18 cellular contexts compared by ENCODE assay signal in the genomic region with DNA sequence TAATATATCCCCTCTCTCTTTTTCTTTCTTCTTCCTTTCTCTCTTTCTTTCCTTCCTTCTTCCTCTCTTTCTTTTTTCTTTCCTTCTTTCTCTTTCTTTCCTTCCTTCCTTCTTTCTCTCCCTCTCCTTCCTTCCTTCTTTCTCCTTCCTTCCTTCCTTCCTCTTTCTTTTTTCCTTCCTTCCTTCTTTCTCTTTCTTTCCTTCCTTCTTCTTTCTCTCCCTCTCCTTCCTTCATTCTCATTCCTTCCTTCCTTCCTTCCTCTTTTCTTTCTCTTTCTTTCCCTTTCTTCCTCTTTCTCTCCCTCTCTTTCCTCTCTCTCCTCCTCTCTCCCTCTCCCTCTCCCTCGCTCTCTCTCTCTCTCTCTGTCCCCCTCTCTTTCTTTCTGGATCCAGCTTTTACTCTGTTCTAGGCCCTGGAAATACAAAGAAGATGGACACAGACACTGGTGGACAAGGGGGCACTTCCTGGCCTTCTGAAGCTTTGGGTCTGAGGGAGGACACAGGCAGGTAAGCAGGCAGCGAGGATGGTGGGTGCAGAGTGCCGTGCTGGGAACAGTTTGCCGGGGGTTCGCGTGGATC. TPM values are rescaled to one million over a fixed set of nuclear protein-coding genes. Genes with fewer than 3 reads are reported as not detected.
DNase-seq lines count a peak whose midpoint lies in the region; ATAC-seq, FAIRE-seq and TF ChIP-seq lines count a peak whose summit lies in the region.
"Had no signal": no experiment of that assay in that cellular context is flagged by ENCODE, and none has a peak within 500 bp of the region (broad histone marks: within the 10 kb centered on the region; RNA-seq: fewer than 3 reads in every experiment).

No MANE protein-coding gene starts in this region.

- H3K4me3 Mint-ChIP-seq in nephron progenitor cell: no peak overlapping the region
- H3K4me3 Mint-ChIP-seq in stimulated activated naive B cell treated with anti-CD40 and anti-IgM and Interleukin-4, amounts not matched to agents 10 μg/mL and 1 μg/mL and 100 μg/mL, for 72 hours: no peak overlapping the region
- H3K4me3 Mint-ChIP-seq: CD4-positive, CD25-positive, alpha-beta regulatory T cell; HFFc6 had no signal

- no peak overlapping the region for H2AFZ ChIP-seq in KMS-11 (ENCODE audit: low read depth)

- H3K4me1 ChIP-seq in KMS-11 (ENCODE audit: low read depth, poor library complexity, severe bottlenecking) (peaks cover 14% of the 10 kb centered on the region), pancreas (no peaks in the 10 kb centered on the region)

- peaks cover 32% of the 10 kb centered on the region for H3K27me3 Mint-ChIP-seq in nephron progenitor cell (ENCODE audit: low read depth, poor library complexity)
- H3K27me3 Mint-ChIP-seq in stimulated activated naive B cell treated with anti-CD40 and anti-IgM and Interleukin-4, amounts not matched to agents 10 μg/mL and 1 μg/mL and 100 μg/mL, for 72 hours: peaks cover 46 to 50% of the 10 kb centered on the region in 2 donors

- peaks cover 37% of the 10 kb centered on the region for H3K4me1 Mint-ChIP-seq in nephron progenitor cell
- H3K4me1 Mint-ChIP-seq in stimulated activated naive B cell treated with anti-CD40 and anti-IgM and Interleukin-4, amounts not matched to agents 10 μg/mL and 1 μg/mL and 100 μg/mL, for 72 hours: peaks cover 6 to 15% of the 10 kb centered on the region in 2 donors

- intact Hi-C loops in pancreas (cut with DNase I): no loop called here

- no peak for TF ChIP-seq CTCF in KMS-11 (conservative IDR thresholded peaks at IDR 0.05; ENCODE audit: low read depth, low read length)
- TF ChIP-seq CTCF in nephron progenitor cell (IDR thresholded peaks at IDR 0.05): no peak
- TF ChIP-seq CTCF in pancreas (IDR thresholded peaks at IDR 0.05): no peak

- H3K27ac ChIP-seq in KMS-11 (no peak overlapping the region), caudate nucleus (ENCODE audit: low read depth, low read length) (peak overlapping the region; percentile 26), pancreas (no peak overlapping the region)
- H3K27ac ChIP-seq: A549 had no signal

- H3K27me3 ChIP-seq in KMS-11 (ENCODE audit: insufficient read depth, low read depth) (peaks cover 19% of the 10 kb centered on the region), pancreas (no peaks in the 10 kb centered on the region)
- H3K27me3 ChIP-seq: BE2C had no signal

- H3K9me3 ChIP-seq in pancreas: no peaks in the 10 kb centered on the region
- H3K9me3 ChIP-seq: A549, BE2C, HAP-1 had no signal

- H3K4me2 ChIP-seq in KMS-11: peak overlapping the region; percentile 13; the same call in 1 of the 2 replicates
- H3K4me2 ChIP-seq: A549 had no signal

- no peak overlapping the region for H3K4me3 ChIP-seq in KMS-11 (IDR thresholded peaks at IDR 0.05; ENCODE audit: insufficient read depth, low read depth, low read length)
- no peak overlapping the region for H3K4me3 ChIP-seq in pancreas
- H3K4me3 ChIP-seq: A549, GM12878, HAP-1 had no signal

- 61 to 78% methylated on average over 6 of the region's 6 CpGs for WGBS in pancreas, 2 donors

- H3K9me3 Mint-ChIP-seq in nephron progenitor cell: no peaks in the 10 kb centered on the region
- H3K9me3 Mint-ChIP-seq in stimulated activated naive B cell treated with anti-CD40 and anti-IgM and Interleukin-4, amounts not matched to agents 10 μg/mL and 1 μg/mL and 100 μg/mL, for 72 hours: no peaks in the 10 kb centered on the region
- H3K9me3 Mint-ChIP-seq: HFFc6 had no signal

- DNase-seq in caudate nucleus (lab: John Stamatoyannopoulos, UW) (no peak), nephron progenitor cell (no peak), pancreas (no peak), NCI-H226 (no peak)
- no peak for DNase-seq in stimulated activated naive B cell treated with anti-CD40 and anti-IgM and Interleukin-4, amounts not matched to agents 10 μg/mL and 1 μg/mL and 100 μg/mL, for 72 hours
- no peak for DNase-seq in activated naive CD4-positive, alpha-beta T cell (lab: John Stamatoyannopoulos, UW)
- DNase-seq: BE2C; Calu3; CD4-positive, CD25-positive, alpha-beta regulatory T cell; DMS 273 treated with DMSO at 0.1 percent for 48 hours; GOT3; HFFc6 had no signal

- FAIRE-seq in pancreas (lab: Jason Lieb, UNC): no peak
- FAIRE-seq: A549, GM12878, GM18507 had no signal

- no peaks in the 10 kb centered on the region for H4K20me1 ChIP-seq in KMS-11 (ENCODE audit: insufficient read depth)

- no peak overlapping the region for H3K9ac ChIP-seq in KMS-11

- no peaks in the 10 kb centered on the region for H3K79me2 ChIP-seq in KMS-11 (ENCODE audit: insufficient read depth, low read depth)

- no peak for ATAC-seq in pancreas
- ATAC-seq in stimulated activated naive B cell treated with anti-CD40 and anti-IgM and Interleukin-4, amounts not matched to agents 10 μg/mL and 1 μg/mL and 100 μg/mL, for 72 hours (replicated peaks): no peak
- ATAC-seq: A549, GM12878 had no signal

- H3K27ac Mint-ChIP-seq in nephron progenitor cell: peak overlapping the region; percentile 29
- no peak overlapping the region for H3K27ac Mint-ChIP-seq in stimulated activated naive B cell treated with anti-CD40 and anti-IgM and Interleukin-4, amounts not matched to agents 10 μg/mL and 1 μg/mL and 100 μg/mL, for 72 hours
- H3K27ac Mint-ChIP-seq: CD4-positive, CD25-positive, alpha-beta regulatory T cell; HFFc6 had no signal

- no peaks in the 10 kb centered on the region for H3K36me3 Mint-ChIP-seq in nephron progenitor cell (ENCODE audit: low read depth)
- H3K36me3 Mint-ChIP-seq in stimulated activated naive B cell treated with anti-CD40 and anti-IgM and Interleukin-4, amounts not matched to agents 10 μg/mL and 1 μg/mL and 100 μg/mL, for 72 hours: no peaks in the 10 kb centered on the region
- H3K36me3 Mint-ChIP-seq: CD4-positive, CD25-positive, alpha-beta regulatory T cell had no signal

- H3K36me3 ChIP-seq in KMS-11 (ENCODE audit: insufficient read depth) (no peaks in the 10 kb centered on the region), pancreas (no peaks in the 10 kb centered on the region)
- H3K36me3 ChIP-seq: BE2C, HAP-1 had no signal

RNA-seq across cellular contexts. Expression of gene RASD2, which starts 18.0 kb away (rescaled TPM):
- 1 to 10 TPM in 1 of 6 donors, under 1 TPM in 5; 0.28 to 1.1 (median 0.54) TPM for total RNA-seq in pancreas
- 1 to 10 TPM in 1 of 2 donors, under 1 TPM in 1; 0.57 to 1.4 TPM for polyA plus RNA-seq in pancreas
- total RNA-seq: GM12878, HFFc6, HT1080 had no signal
